Comparison of ENCODE assay signal across 11 cellular contexts in the genomic region with DNA sequence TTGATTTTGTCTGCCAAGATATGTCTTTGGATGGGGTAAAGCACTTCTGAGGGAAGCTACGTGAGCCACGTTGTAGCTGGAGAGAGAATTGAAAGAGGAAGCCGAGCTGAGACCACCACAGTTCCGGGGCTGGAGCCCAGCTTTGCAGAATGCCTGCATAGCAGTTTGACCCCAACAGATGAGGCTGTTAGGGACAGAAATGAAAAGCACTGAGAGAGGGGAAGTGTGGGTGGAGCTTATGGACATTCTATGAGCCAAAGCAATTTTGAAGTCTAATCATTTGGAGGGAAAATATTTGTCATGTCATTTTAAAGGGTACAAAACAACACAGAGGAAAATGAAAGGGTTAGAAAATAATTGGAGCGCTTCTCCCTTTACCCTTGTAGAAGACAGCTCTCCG. TPM values are rescaled to one million over a fixed set of nuclear protein-coding genes. Genes with fewer than 3 reads are reported as not detected.
DNase-seq lines count a peak whose midpoint lies in the region; ATAC-seq and TF ChIP-seq lines count a peak whose summit lies in the region.
"Had no signal": no experiment of that assay in that cellular context is flagged by ENCODE, and none has a peak within 500 bp of the region (broad histone marks: within the 10 kb centered on the region; RNA-seq: fewer than 3 reads in every experiment).

No MANE protein-coding gene starts in this region.

- intact Hi-C loops in ovary (cut with DNase I) (no loop called here), CD14-positive monocyte (cut with micrococcal nuclease) (no loop called here)

- peak overlapping the region; percentile 60 for H3K27ac Mint-ChIP-seq in T-helper 17 cell
- no peak overlapping the region for H3K27ac Mint-ChIP-seq in CD14-positive monocyte

- H3K27me3 Mint-ChIP-seq in T-helper 17 cell = no peaks in the 10 kb centered on the region
- H3K27me3 Mint-ChIP-seq in CD14-positive monocyte (ENCODE audit: low read depth in 3 of 3) = no peaks in the 10 kb centered on the region

- peak overlapping the region in 1 of 2 donors; percentile 50 for H3K9ac ChIP-seq in liver (ENCODE audit: low read depth in 1 of 2, low read length in 2 of 2)

- H3K9me3 ChIP-seq in T-helper 17 cell (ENCODE audit: control insufficient read depth, low read length, poor library complexity, severe bottlenecking) = no peaks in the 10 kb centered on the region
- no peaks in the 10 kb centered on the region for H3K9me3 ChIP-seq in liver (ENCODE audit: control insufficient read depth in 4 of 4, low read length in 3 of 4)
- no peaks in the 10 kb centered on the region for H3K9me3 ChIP-seq in ovary
- H3K9me3 ChIP-seq: sigmoid colon had no signal

- no peak for TF ChIP-seq POLR2A in ovary (IDR thresholded peaks at IDR 0.05)

- peak overlapping the region; percentile 5; the same call in 1 of the 2 replicates for H3K4me3 ChIP-seq in Jurkat, Clone E6-1 (ENCODE audit: low read length)
- no peak overlapping the region for H3K4me3 ChIP-seq in liver (ENCODE audit: low read depth in 1 of 3, low read length in 3 of 3)
- no peak overlapping the region for H3K4me3 ChIP-seq in ovary
- H3K4me3 ChIP-seq: sigmoid colon had no signal

- TF ChIP-seq CTCF in liver (IDR thresholded peaks at IDR 0.05; ENCODE audit: low read depth, low read length, missing input control) (no peak), ovary (IDR thresholded peaks at IDR 0.05) (no peak), CD14-positive monocyte (IDR thresholded peaks at IDR 0.05) (no peak)

- WGBS in liver = 52% methylated on average over 6 of the region's 6 CpGs
- 24 to 25% (median 25%) methylated on average over 6 of the region's 6 CpGs for WGBS in ovary, 3 donors

- TF ChIP-seq EP300 in ovary (IDR thresholded peaks at IDR 0.05) = no peak

- peak; percentile 49 for DNase-seq in Ammon's horn (ENCODE audit: low spot score)
- DNase-seq in Jurkat, Clone E6-1 (ENCODE audit: low read depth, low spot score) = no peak
- no peak for DNase-seq in T-helper 17 cell
- DNase-seq in ovary = no peak
- DNase-seq in CD14-positive monocyte (ENCODE audit: low spot score) = no peak
- no peak for DNase-seq in glomerular visceral epithelial cell (ENCODE audit: extremely low spot score)
- DNase-seq: mammary epithelial cell, NCI-H510A, sigmoid colon had no signal

- H3K4me3 Mint-ChIP-seq in T-helper 17 cell (no peak overlapping the region), CD14-positive monocyte (peak overlapping the region in 1 of 2 donors; percentile 44)

- no peaks in the 10 kb centered on the region for H3K36me3 Mint-ChIP-seq in T-helper 17 cell (ENCODE audit: low read depth)
- H3K36me3 Mint-ChIP-seq in CD14-positive monocyte = peaks cover 0 to 2% of the 10 kb centered on the region in 2 donors

- H3K4me1 ChIP-seq in liver (ENCODE audit: control insufficient read depth in 4 of 4, insufficient read depth in 4 of 4, low read length in 3 of 4) (peaks cover 10 to 51% (median 27%) of the 10 kb centered on the region in 4 donors), ovary (ENCODE audit: insufficient read depth) (peaks cover 7% of the 10 kb centered on the region)

- no peak for TF ChIP-seq RAD21 in liver (IDR thresholded peaks at IDR 0.05)

- H3K36me3 ChIP-seq in liver (ENCODE audit: control insufficient read depth in 4 of 4, insufficient read depth in 3 of 4, low read depth in 1 of 4, low read length in 3 of 4) = no peaks in the 10 kb centered on the region
- no peaks in the 10 kb centered on the region for H3K36me3 ChIP-seq in ovary
- H3K36me3 ChIP-seq: sigmoid colon had no signal

- no peaks in the 10 kb centered on the region for H3K27me3 ChIP-seq in liver (ENCODE audit: control insufficient read depth in 4 of 4, insufficient read depth in 4 of 4, low read length in 3 of 4)
- H3K27me3 ChIP-seq in ovary = no peaks in the 10 kb centered on the region
- H3K27me3 ChIP-seq: sigmoid colon had no signal

- H3K9me3 Mint-ChIP-seq in CD14-positive monocyte = peaks cover 0 to 3% (median 0%) of the 10 kb centered on the region in 7 donors

- H3K4me1 Mint-ChIP-seq in T-helper 17 cell = peaks cover 42% of the 10 kb centered on the region
- peaks cover 47% of the 10 kb centered on the region for H3K4me1 Mint-ChIP-seq in CD14-positive monocyte

- ATAC-seq in T-helper 17 cell = no peak
- no peak for ATAC-seq in GM21515 (IDR thresholded peaks at IDR 0.05; ENCODE audit: unreplicated experiment)

- H3K27ac ChIP-seq in liver (ENCODE audit: low read depth in 1 of 2, low read length in 2 of 2) (peak overlapping the region; percentile 73 to 83), ovary (no peak overlapping the region)

TF ChIP-seq in liver, 16 proteins besides CTCF, POLR2A, EP300 and RAD21:
- no peak for TF ChIP-seq FOXA2 (IDR thresholded peaks at IDR 0.05)
- TF ChIP-seq, protein P1, sequence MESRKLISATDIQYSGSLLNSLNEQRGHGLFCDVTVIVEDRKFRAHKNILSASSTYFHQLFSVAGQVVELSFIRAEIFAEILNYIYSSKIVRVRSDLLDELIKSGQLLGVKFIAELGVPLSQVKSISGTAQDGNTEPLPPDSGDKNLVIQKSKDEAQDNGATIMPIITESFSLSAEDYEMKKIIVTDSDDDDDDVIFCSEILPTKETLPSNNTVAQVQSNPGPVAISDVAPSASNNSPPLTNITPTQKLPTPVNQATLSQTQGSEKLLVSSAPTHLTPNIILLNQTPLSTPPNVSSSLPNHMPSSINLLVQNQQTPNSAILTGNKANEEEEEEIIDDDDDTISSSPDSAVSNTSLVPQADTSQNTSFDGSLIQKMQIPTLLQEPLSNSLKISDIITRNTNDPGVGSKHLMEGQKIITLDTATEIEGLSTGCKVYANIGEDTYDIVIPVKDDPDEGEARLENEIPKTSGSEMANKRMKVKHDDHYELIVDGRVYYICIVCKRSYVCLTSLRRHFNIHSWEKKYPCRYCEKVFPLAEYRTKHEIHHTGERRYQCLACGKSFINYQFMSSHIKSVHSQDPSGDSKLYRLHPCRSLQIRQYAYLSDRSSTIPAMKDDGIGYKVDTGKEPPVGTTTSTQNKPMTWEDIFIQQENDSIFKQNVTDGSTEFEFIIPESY (IDR thresholded peaks at IDR 0.05) = no peak
- no peak for TF ChIP-seq HNF4A (conservative IDR thresholded peaks at IDR 0.05)
- TF ChIP-seq YY1 (IDR thresholded peaks at IDR 0.05) = no peak
- TF ChIP-seq GABPA (IDR thresholded peaks at IDR 0.05 in 1 of 2, conservative IDR thresholded peaks at IDR 0.05 in 1 of 2) = no peak
- TF ChIP-seq, protein P2, sequence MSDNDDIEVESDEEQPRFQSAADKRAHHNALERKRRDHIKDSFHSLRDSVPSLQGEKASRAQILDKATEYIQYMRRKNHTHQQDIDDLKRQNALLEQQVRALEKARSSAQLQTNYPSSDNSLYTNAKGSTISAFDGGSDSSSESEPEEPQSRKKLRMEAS (IDR thresholded peaks at IDR 0.05) = no peak
- TF ChIP-seq, protein P3, sequence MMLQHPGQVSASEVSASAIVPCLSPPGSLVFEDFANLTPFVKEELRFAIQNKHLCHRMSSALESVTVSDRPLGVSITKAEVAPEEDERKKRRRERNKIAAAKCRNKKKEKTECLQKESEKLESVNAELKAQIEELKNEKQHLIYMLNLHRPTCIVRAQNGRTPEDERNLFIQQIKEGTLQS (IDR thresholded peaks at IDR 0.05) = no peak
- TF ChIP-seq, protein P4, sequence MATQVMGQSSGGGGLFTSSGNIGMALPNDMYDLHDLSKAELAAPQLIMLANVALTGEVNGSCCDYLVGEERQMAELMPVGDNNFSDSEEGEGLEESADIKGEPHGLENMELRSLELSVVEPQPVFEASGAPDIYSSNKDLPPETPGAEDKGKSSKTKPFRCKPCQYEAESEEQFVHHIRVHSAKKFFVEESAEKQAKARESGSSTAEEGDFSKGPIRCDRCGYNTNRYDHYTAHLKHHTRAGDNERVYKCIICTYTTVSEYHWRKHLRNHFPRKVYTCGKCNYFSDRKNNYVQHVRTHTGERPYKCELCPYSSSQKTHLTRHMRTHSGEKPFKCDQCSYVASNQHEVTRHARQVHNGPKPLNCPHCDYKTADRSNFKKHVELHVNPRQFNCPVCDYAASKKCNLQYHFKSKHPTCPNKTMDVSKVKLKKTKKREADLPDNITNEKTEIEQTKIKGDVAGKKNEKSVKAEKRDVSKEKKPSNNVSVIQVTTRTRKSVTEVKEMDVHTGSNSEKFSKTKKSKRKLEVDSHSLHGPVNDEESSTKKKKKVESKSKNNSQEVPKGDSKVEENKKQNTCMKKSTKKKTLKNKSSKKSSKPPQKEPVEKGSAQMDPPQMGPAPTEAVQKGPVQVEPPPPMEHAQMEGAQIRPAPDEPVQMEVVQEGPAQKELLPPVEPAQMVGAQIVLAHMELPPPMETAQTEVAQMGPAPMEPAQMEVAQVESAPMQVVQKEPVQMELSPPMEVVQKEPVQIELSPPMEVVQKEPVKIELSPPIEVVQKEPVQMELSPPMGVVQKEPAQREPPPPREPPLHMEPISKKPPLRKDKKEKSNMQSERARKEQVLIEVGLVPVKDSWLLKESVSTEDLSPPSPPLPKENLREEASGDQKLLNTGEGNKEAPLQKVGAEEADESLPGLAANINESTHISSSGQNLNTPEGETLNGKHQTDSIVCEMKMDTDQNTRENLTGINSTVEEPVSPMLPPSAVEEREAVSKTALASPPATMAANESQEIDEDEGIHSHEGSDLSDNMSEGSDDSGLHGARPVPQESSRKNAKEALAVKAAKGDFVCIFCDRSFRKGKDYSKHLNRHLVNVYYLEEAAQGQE (IDR thresholded peaks at IDR 0.05) = no peak
- TF ChIP-seq FOXA1 (IDR thresholded peaks at IDR 0.05) = no peak
- no peak for TF ChIP-seq NR2F2 (IDR thresholded peaks at IDR 0.05)
- no peak for TF ChIP-seq TAF1 (conservative IDR thresholded peaks at IDR 0.05)
- no peak for TF ChIP-seq HNF4G (IDR thresholded peaks at IDR 0.05)
- TF ChIP-seq JUND (IDR thresholded peaks at IDR 0.05) = no peak
- no peak for TF ChIP-seq SP1 (IDR thresholded peaks at IDR 0.05)
- no peak for TF ChIP-seq RXRA (IDR thresholded peaks at IDR 0.05)
- TF ChIP-seq EGR1 (IDR thresholded peaks at IDR 0.05; ENCODE audit: low read depth in 2 of 2) = no peak

RNA-seq across cellular contexts. Expression of a gene that starts 45.4 kb away (rescaled TPM):
- polyA plus RNA-seq in Jurkat, Clone E6-1 (2012; ENCODE audit: insufficient read depth, insufficient read length) = not detected
- total RNA-seq in T-helper 17 cell (1 to 10 TPM; 1.0 to 3.2 TPM), liver (100 to 1,000 TPM; 136 to 268 TPM), ovary (under 1 TPM; 0.28 to 0.82 (median 0.72) TPM)
- polyA plus RNA-seq in liver (100 to 1,000 TPM in 1 of 2 donors, 10 to 100 TPM in 1; 60.1 to 126 TPM), ovary (1 to 10 TPM in 1 of 2 donors, under 1 TPM in 1; 0.31 to 1.1 TPM), CD14-positive monocyte (under 1 TPM in 1 of 2 donors, not detected in 1; 0.37 TPM)
- total RNA-seq: mammary epithelial cell had no signal
- polyA plus RNA-seq: mammary epithelial cell had no signal

Comparison
In these comparisons a context has a peak if more than half of its experiments do, and no peak if none do; other contexts are left out.
1. H3K27ac ChIP-seq: peak in liver (2 of 2); none in ovary (0 of 2).
2. RNA of a gene that starts 45.4 kb away (total RNA-seq): 136 to 268 TPM in liver; 1.0 to 3.2 TPM in T-helper 17 cell and 0.28 to 0.82 TPM in ovary; every median in the first group is over 10 times any median in the second.